ENCODE assay signal across 23 cellular contexts in the genomic region with DNA sequence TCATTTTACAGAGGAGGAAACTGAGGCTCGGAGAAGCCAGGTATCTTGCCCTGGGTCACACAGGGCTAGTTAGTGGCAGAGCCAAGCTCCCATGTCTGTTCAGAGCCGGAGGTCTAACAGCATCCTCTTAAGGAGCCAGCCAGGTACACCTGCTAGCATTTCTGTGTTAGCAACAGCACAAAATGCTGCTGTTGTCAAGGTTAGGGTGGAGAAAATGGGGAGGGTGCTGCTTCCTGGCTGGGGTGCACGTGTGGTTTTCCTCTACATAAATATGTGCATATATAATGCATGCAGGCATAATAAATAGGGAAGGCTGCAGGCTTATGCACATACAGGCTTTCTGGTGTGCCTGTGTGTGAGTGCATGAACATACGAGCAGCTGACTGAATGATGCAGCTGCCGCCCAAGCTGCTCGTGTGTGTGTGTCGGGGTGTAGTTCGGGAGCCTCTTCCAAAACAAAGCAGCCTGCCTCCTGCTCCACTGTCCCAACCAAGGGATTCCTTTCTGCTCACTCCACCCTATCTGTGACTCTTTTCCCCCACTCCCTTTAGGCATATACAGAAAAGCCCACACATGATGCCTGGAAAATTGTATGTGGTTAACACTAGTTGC.
DNase-seq lines count a peak whose midpoint lies in the region; ATAC-seq, FAIRE-seq and TF ChIP-seq lines count a peak whose summit lies in the region.
"Had no signal": no experiment of that assay in that cellular context is flagged by ENCODE, and none has a peak within 500 bp of the region (broad histone marks: within the 10 kb centered on the region; RNA-seq: fewer than 3 reads in every experiment).

No MANE protein-coding gene starts in this region.

- H3K4me2 ChIP-seq in OCI-LY3 (ENCODE audit: low read length), result peak overlapping the region; percentile 86
- no peak overlapping the region for H3K4me2 ChIP-seq in H1 (ENCODE audit: insufficient read depth in 1 of 2, low read depth in 2 of 2, low read length in 2 of 2)
- H3K4me2 ChIP-seq in osteoblast (ENCODE audit: insufficient read depth, low read length), result no peak overlapping the region

- H3K4me1 ChIP-seq in OCI-LY3 (ENCODE audit: low read length) (peaks cover 78% of the 10 kb centered on the region), H1 (replicated peaks in 1 of 4; ENCODE audit: control insufficient read depth in 3 of 4, insufficient read depth in 4 of 4, low read length in 3 of 4) (peaks cover 0 to 11% (median 5%) of the 10 kb centered on the region in 4 experiments; a peak in 4 of 7 replicates), osteoblast (ENCODE audit: insufficient read depth, low read length) (no peaks in the 10 kb centered on the region)

- H4K8ac ChIP-seq in H1 (ENCODE audit: extremely low read depth, insufficient read depth, low read length), result peak overlapping the region; percentile 45; the same call in 1 of the 2 replicates

- no peak overlapping the region for H3K4ac ChIP-seq in H1 (replicated peaks; ENCODE audit: insufficient read length, low read depth, low read length)

- H3K23ac ChIP-seq in H1 (ENCODE audit: insufficient read length), result no peak overlapping the region

- H3K36me3 ChIP-seq in OCI-LY3 (replicated peaks; ENCODE audit: low read depth, low read length), result no peaks in the 10 kb centered on the region
- H3K36me3 ChIP-seq in H1 (ENCODE audit: control insufficient read depth in 2 of 4, insufficient read depth in 4 of 4, low read length in 3 of 4), result no peaks in the 10 kb centered on the region
- no peaks in the 10 kb centered on the region for H3K36me3 ChIP-seq in osteoblast (ENCODE audit: insufficient read depth, low read length)
- H3K36me3 ChIP-seq: vagina had no signal

- H3K27me3 ChIP-seq in OCI-LY3 (ENCODE audit: low read depth, low read length) (no peaks in the 10 kb centered on the region), H1 (replicated peaks in 1 of 4; ENCODE audit: control insufficient read depth in 3 of 4, extremely low read depth in 1 of 4, insufficient read depth in 3 of 4, low read length in 3 of 4) (peaks cover 0 to 2% (median 0%) of the 10 kb centered on the region in 4 experiments; a peak in 2 of 7 replicates), osteoblast (ENCODE audit: insufficient read depth, low read length) (peaks cover 27% of the 10 kb centered on the region)
- H3K27me3 ChIP-seq: vagina had no signal

- H2AFZ ChIP-seq in OCI-LY3 (ENCODE audit: low read depth, low read length), result no peak overlapping the region
- H2AFZ ChIP-seq in H1 (ENCODE audit: low read length), result no peak overlapping the region
- H2AFZ ChIP-seq in osteoblast (ENCODE audit: low read length), result no peak overlapping the region

- no peak for FAIRE-seq in H1 (lab: Jason Lieb, UNC)

- H3K27ac ChIP-seq in OCI-LY3 (ENCODE audit: low read length) (peak overlapping the region; percentile 83), H1 (ENCODE audit: low read depth, low read length) (no peak overlapping the region), osteoblast (ENCODE audit: low read depth, low read length) (no peak overlapping the region)
- H3K27ac ChIP-seq: C4-2B, vagina had no signal

- no peak overlapping the region for H2BK15ac ChIP-seq in H1 (ENCODE audit: low read length)

- no peak for TF ChIP-seq CTCF in OCI-LY3 (IDR thresholded peaks at IDR 0.05; ENCODE audit: low read depth, low read length)
- TF ChIP-seq CTCF in H1 (IDR thresholded peaks at IDR 0.05; ENCODE audit: control extremely low read depth in 1 of 3, insufficient read depth in 1 of 3, low read depth in 1 of 3, low read length in 3 of 3), result no peak
- TF ChIP-seq CTCF in osteoblast (IDR thresholded peaks at IDR 0.05; ENCODE audit: extremely low read depth, low read depth, low read length), result no peak

- no peak overlapping the region for H4K5ac ChIP-seq in H1 (ENCODE audit: insufficient read length, low read depth, low read length)

- H3K4me3 ChIP-seq in OCI-LY3 (ENCODE audit: low read length) (peak overlapping the region; percentile 58), H1 (ENCODE audit: extremely low read depth in 1 of 4, insufficient read depth in 2 of 4, low read depth in 3 of 4, low read length in 4 of 4) (no peak overlapping the region), osteoblast (ENCODE audit: insufficient read depth, low read length) (no peak overlapping the region)
- H3K4me3 ChIP-seq: vagina had no signal

- no peak overlapping the region for H2AK5ac ChIP-seq in H1 (ENCODE audit: low read depth, low read length)

- DNase-seq in Ammon's horn (ENCODE audit: low spot score) (peak; percentile 49), COLO668 (lab: John Stamatoyannopoulos, UW; ENCODE audit: unreplicated experiment) (peak; percentile 52), H1 (ENCODE audit: low read depth in 1 of 2, low spot score in 2 of 2) (no peak), osteoblast (ENCODE audit: insufficient read length, low spot score, missing footprints) (no peak), AG20443 (ENCODE audit: low spot score) (no peak)
- DNase-seq: activated CD4-positive, alpha-beta T cell treated with anti-CD3 and anti-CD28 coated beads for 1 hour; activated effector memory CD4-positive, alpha-beta T cell treated with anti-CD3 and anti-CD28 coated beads, Interleukin-2, amount 50 U/mL, for 16 hours; activated T-cell treated with anti-CD3 and anti-CD28 coated beads for 4 hours; DMS53; effector CD4-positive, alpha-beta T cell; erythroblast; foreskin fibroblast; GOT3; MM.1S; NCI-H1436; NCI-H2227 treated with DMSO at 0.1 percent for 48 hours; NK-92 treated with Interleukin-12 subunit alpha and Interleukin-12 subunit beta, amount 100 ng/mL, for 24 hours; SHP77 treated with DMSO at 0.1 percent for 48 hours had no signal

- no peaks in the 10 kb centered on the region for H3K9me3 ChIP-seq in OCI-LY3 (ENCODE audit: insufficient read depth, low read length)
- no peaks in the 10 kb centered on the region for H3K9me3 ChIP-seq in H1 (ENCODE audit: insufficient read depth in 2 of 2, low read depth in 1 of 2, low read length in 1 of 2)
- no peaks in the 10 kb centered on the region for H3K9me3 ChIP-seq in osteoblast (ENCODE audit: low read depth, low read length)
- H3K9me3 ChIP-seq: vagina had no signal

- ATAC-seq in GM19023 (IDR thresholded peaks at IDR 0.05; ENCODE audit: unreplicated experiment) (no peak), HG03442 (IDR thresholded peaks at IDR 0.05; ENCODE audit: unreplicated experiment) (no peak)

- TF ChIP-seq POLR2A in H1 (IDR thresholded peaks at IDR 0.05; ENCODE audit: control extremely low read depth in 1 of 2, low read depth in 2 of 2, low read length in 2 of 2), result no peak

- no peak overlapping the region for H3K14ac ChIP-seq in H1 (ENCODE audit: insufficient read length)

- H2BK5ac ChIP-seq in H1 (ENCODE audit: low read depth, low read length), result no peak overlapping the region

- CTCF ChIA-PET in H1 (lab: Charles Lee; ENCODE audit: partially characterized antibody), result interaction anchor here (0.6 to 3.1 kb wide), 5 partner anchors 18 to 466 kb away, joined by 3 to 11 read pairs (median 4); no protein-coding TSS in a partner anchor

- H3K79me1 ChIP-seq in H1 (ENCODE audit: low read depth, low read length), result no peaks in the 10 kb centered on the region

- no peak overlapping the region for H3K56ac ChIP-seq in H1 (replicated peaks; ENCODE audit: insufficient read length, low read depth, low read length)

- 0 out of 2 replicates have a peak, but pooled peaks cover 2% of the 10 kb centered on the region for H3K23me2 ChIP-seq in H1 (ENCODE audit: low read depth, low read length)

- peak overlapping the region; percentile 56; the same call in 1 of the 2 replicates for H3K9ac ChIP-seq in OCI-LY3 (ENCODE audit: low read length)
- H3K9ac ChIP-seq in H1 (replicated peaks in 1 of 4; ENCODE audit: extremely low read depth in 1 of 4, low read depth in 3 of 4, low read length in 3 of 4), result no peak overlapping the region

- no peak overlapping the region for H4K91ac ChIP-seq in H1 (replicated peaks; ENCODE audit: insufficient read length, low read length)

- H4K20me1 ChIP-seq in OCI-LY3 (ENCODE audit: insufficient read depth, low read length), result no peaks in the 10 kb centered on the region
- H4K20me1 ChIP-seq in H1 (replicated peaks in 1 of 2; ENCODE audit: control insufficient read depth in 1 of 2, insufficient read depth in 2 of 2, low read length in 2 of 2), result no peaks in the 10 kb centered on the region
- no peaks in the 10 kb centered on the region for H4K20me1 ChIP-seq in osteoblast (ENCODE audit: insufficient read depth, low read length)

- TF ChIP-seq EP300 in H1 (IDR thresholded peaks at IDR 0.05; ENCODE audit: borderline replicate concordance in 1 of 2, low read depth in 2 of 2, low read length in 2 of 2), result no peak

- 78% methylated on average over 7 of the region's 8 CpGs; no CpG with 5 or more reads in 1 of the 2 experiments for WGBS in H1 (ENCODE audit: extremely low coverage in 1 of 2, insufficient coverage in 1 of 2, insufficient read length in 1 of 2, insufficient replicate concordance in 2 of 2, low coverage in 1 of 2, low lambda C conversion rate in 2 of 2, missing lambda C conversion rate in 1 of 2), 2 experiments

- no peaks in the 10 kb centered on the region for H3K79me2 ChIP-seq in OCI-LY3 (ENCODE audit: low read length)
- no peaks in the 10 kb centered on the region for H3K79me2 ChIP-seq in H1 (ENCODE audit: control insufficient read depth in 1 of 2, insufficient read depth in 2 of 2, low read length in 2 of 2)
- H3K79me2 ChIP-seq in osteoblast (ENCODE audit: insufficient read depth, low read length), result no peaks in the 10 kb centered on the region

- no peak for TF ChIP-seq RAD21 in H1 (IDR thresholded peaks at IDR 0.05 in 1 of 2, conservative IDR thresholded peaks at IDR 0.05 in 1 of 2; ENCODE audit: low read depth in 2 of 2, low read length in 2 of 2)

- H2BK20ac ChIP-seq in H1 (ENCODE audit: low read length), result peak overlapping the region; percentile 41; the same call in 1 of the 2 replicates

- no peak overlapping the region for H3K18ac ChIP-seq in H1 (ENCODE audit: extremely low read depth, low read length)

- H2BK12ac ChIP-seq in H1 (ENCODE audit: low read depth, low read length), result no peak overlapping the region

- POLR2A ChIA-PET in H1 (lab: Charles Lee; ENCODE audit: partially characterized antibody), result no interaction called here

- no peak overlapping the region for H2BK120ac ChIP-seq in H1 (replicated peaks; ENCODE audit: low read depth, low read length)

TF ChIP-seq in H1, 55 proteins besides CTCF, POLR2A, EP300 and RAD21 (continues in another document):
- TF ChIP-seq TAF7 (optimal IDR thresholded peaks at IDR 0.05; ENCODE audit: borderline replicate concordance, low read depth, low read length) (no peak), GABPA (IDR thresholded peaks at IDR 0.05; ENCODE audit: borderline replicate concordance, insufficient read depth, low read length) (no peak)
- TF ChIP-seq, protein P1, sequence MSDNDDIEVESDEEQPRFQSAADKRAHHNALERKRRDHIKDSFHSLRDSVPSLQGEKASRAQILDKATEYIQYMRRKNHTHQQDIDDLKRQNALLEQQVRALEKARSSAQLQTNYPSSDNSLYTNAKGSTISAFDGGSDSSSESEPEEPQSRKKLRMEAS (IDR thresholded peaks at IDR 0.05), result no peak
- TF ChIP-seq, protein P2, sequence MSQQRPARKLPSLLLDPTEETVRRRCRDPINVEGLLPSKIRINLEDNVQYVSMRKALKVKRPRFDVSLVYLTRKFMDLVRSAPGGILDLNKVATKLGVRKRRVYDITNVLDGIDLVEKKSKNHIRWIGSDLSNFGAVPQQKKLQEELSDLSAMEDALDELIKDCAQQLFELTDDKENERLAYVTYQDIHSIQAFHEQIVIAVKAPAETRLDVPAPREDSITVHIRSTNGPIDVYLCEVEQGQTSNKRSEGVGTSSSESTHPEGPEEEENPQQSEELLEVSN (IDR thresholded peaks at IDR 0.05), result no peak

Comparison
In these comparisons a context has a peak if more than half of its experiments do, and no peak if none do; other contexts are left out.
1. DNase-seq: peak in Ammon's horn (single experiment) and COLO668 (single experiment); none in H1 (0 of 2), osteoblast (single experiment) and AG20443 (single experiment).